In the genomic region with DNA sequence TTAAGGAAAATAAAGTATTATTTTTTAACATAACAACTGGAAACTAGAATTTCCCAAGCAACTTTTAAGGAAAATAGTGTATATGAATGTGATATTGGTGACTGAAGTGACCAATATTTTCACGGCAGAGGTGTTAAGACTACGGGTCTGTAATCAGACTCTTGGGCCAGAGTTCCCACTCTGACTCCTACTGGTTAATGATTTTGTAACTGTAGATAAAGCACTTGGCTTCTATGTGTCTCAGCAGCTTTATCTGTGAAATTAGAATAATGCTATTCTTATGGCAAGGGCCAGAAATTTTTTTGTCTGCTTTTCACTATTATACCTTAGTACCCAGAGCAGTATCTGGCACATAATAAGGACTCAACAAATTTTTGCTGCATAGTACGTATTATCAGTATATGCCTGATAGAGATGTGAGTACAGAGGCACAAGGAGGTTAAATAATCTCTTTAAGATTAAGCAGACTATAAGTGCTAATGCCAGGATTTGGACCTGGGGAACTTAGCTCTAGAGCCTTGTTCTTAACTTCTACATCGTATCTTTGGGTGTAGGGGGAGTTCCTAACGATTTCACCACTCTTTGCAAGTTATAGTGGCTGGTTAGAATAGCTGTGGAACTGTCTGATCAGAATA, we compare ENCODE assay signal across 20 cellular contexts.
A peak's percentile ranks its signal among the peaks of the same experiment; 100 is the strongest.
DNase-seq lines count a peak whose midpoint lies in the region; ATAC-seq, FAIRE-seq and TF ChIP-seq lines count a peak whose summit lies in the region.
"Had no signal": no experiment of that assay in that cellular context is flagged by ENCODE, and none has a peak within 500 bp of the region (broad histone marks: within the 10 kb centered on the region; RNA-seq: fewer than 3 reads in every experiment).

No MANE protein-coding gene starts in this region.

- POLR2A ChIA-PET in IMR-90 (lab: Charles Lee; ENCODE audit: unreplicated experiment) (no interaction called here), PC-3 (lab: Charles Lee; ENCODE audit: unreplicated experiment) (no interaction called here), endothelial cell of umbilical vein (lab: Charles Lee) (no interaction called here)

- H3K23ac ChIP-seq in IMR-90 (ENCODE audit: low read depth, low read length) = peak overlapping the region; percentile 66; the same call in 1 of the 2 replicates

- peak overlapping the region; percentile 85; the same call in 1 of the 2 replicates for H4K5ac ChIP-seq in IMR-90 (ENCODE audit: low read depth, low read length)

- peak overlapping the region; percentile 57 for H3K14ac ChIP-seq in IMR-90 (replicated peaks; ENCODE audit: low read depth, low read length)

- no peak for FAIRE-seq in endothelial cell of umbilical vein (lab: Jason Lieb, UNC)
- FAIRE-seq: GM12878 had no signal

- H4K91ac ChIP-seq in IMR-90 (ENCODE audit: insufficient read depth, low read depth, low read length) = peak overlapping the region; percentile 40; the same call in 1 of the 2 replicates

- BruUV-seq in IMR-90 (replicated peaks; lab: Mats Ljungman, UMichigan) = no TSS peak
- no TSS peak for BruUV-seq in PC-3 (replicated peaks; lab: Mats Ljungman, UMichigan)
- no TSS peak for BruUV-seq in endothelial cell of umbilical vein (replicated peaks; lab: Mats Ljungman, UMichigan)

- H3F3A ChIP-seq in PC-3 (ENCODE audit: low read length, unreplicated experiment) = no peaks in the 10 kb centered on the region

- no peaks in the 10 kb centered on the region for H4K20me1 ChIP-seq in IMR-90 (ENCODE audit: insufficient read depth, low read length)
- H4K20me1 ChIP-seq in PC-3 (ENCODE audit: low read length) = no peaks in the 10 kb centered on the region
- H4K20me1 ChIP-seq in endothelial cell of umbilical vein (replicated peaks; ENCODE audit: control insufficient read depth, extremely low read depth, insufficient read depth, low read length) = no peaks in the 10 kb centered on the region

- H2AK9ac ChIP-seq in IMR-90 (replicated peaks; ENCODE audit: low read depth, low read length, poor library complexity) = no peak overlapping the region

- intact Hi-C loops in IMR-90 (cut with micrococcal nuclease) (no loop called here), PC-3 (cut with micrococcal nuclease) (loop anchor here (2.0 kb wide), 2 partner anchors 39 to 185 kb away; a partner anchor contains a TSS), endothelial cell of umbilical vein (cut with micrococcal nuclease) (no loop called here)

- dilution Hi-C loops in IMR-90 (cut with HindIII; ENCODE audit: low sequenced_read_pairs, unreplicated experiment) (no loop called here), endothelial cell of umbilical vein (cut with MboI; ENCODE audit: extremely low pct_ligation_motif_present, low sequenced_read_pairs) (no loop called here)

- H3K9ac ChIP-seq in IMR-90 (ENCODE audit: low read depth, low read length) = no peak overlapping the region
- peak overlapping the region; percentile 37; the same call in 1 of the 2 replicates for H3K9ac ChIP-seq in PC-3 (ENCODE audit: low read length)
- H3K9ac ChIP-seq in endothelial cell of umbilical vein (replicated peaks; ENCODE audit: extremely low read depth, insufficient read depth, low read length) = no peak overlapping the region
- H3K9ac ChIP-seq in skeletal muscle satellite cell (ENCODE audit: low read depth, low read length) = peak overlapping the region; percentile 21

- H4K8ac ChIP-seq in IMR-90 (ENCODE audit: low read depth in 2 of 2, low read length in 2 of 2) = peak overlapping the region; percentile 57 to 59; a peak in 3 of 4 replicates

- H3K9me3 ChIP-seq in IMR-90 (ENCODE audit: control insufficient read depth, insufficient read depth, low read length) = no peaks in the 10 kb centered on the region
- H3K9me3 ChIP-seq in PC-3 (ENCODE audit: low read length) = no peaks in the 10 kb centered on the region
- no peaks in the 10 kb centered on the region for H3K9me3 ChIP-seq in endothelial cell of umbilical vein (replicated peaks; ENCODE audit: control insufficient read depth, insufficient read depth, low read length)
- no peaks in the 10 kb centered on the region for H3K9me3 ChIP-seq in skeletal muscle satellite cell (replicated peaks; ENCODE audit: low read length)
- H3K9me3 ChIP-seq: HAP-1, MG63, SJCRH30 had no signal

- TF ChIP-seq POLR2A in IMR-90 (IDR thresholded peaks at IDR 0.05; ENCODE audit: low read depth, low read length) (no peak), endothelial cell of umbilical vein (IDR thresholded peaks at IDR 0.05; ENCODE audit: low read depth, low read length) (no peak)

- no peak for ATAC-seq in IMR-90 (ENCODE audit: low read depth)
- no peak for ATAC-seq in PC-3
- ATAC-seq in GM21723 (IDR thresholded peaks at IDR 0.05; ENCODE audit: unreplicated experiment) = no peak
- no peak for ATAC-seq in GM18502 (IDR thresholded peaks at IDR 0.05; ENCODE audit: poor library complexity, unreplicated experiment)
- ATAC-seq: GM12878 had no signal

- CTCF ChIA-PET in IMR-90 (lab: Yijun Ruan, JAX) = interaction anchor here (0.5 kb wide), 1 partner anchor 16 kb away, joined by 4 read pairs; no protein-coding TSS in a partner anchor
- CTCF ChIA-PET in PC-3 (lab: Charles Lee) = no interaction called here
- CTCF ChIA-PET in endothelial cell of umbilical vein (lab: Charles Lee) = interaction anchor here (0.8 to 2.2 kb wide), 2 partner anchors 9 to 29 kb away, joined by 3 to 6 read pairs; no protein-coding TSS in a partner anchor

- TF ChIP-seq RAD21 in IMR-90 (IDR thresholded peaks at IDR 0.05; ENCODE audit: low read length) = no peak

- H3K79me1 ChIP-seq in IMR-90 (ENCODE audit: low read depth in 1 of 2, low read length in 2 of 2) = no peaks in the 10 kb centered on the region

- H3K27ac ChIP-seq in IMR-90 (ENCODE audit: insufficient read depth, low read length) = no peak overlapping the region
- H3K27ac ChIP-seq in PC-3 (ENCODE audit: low read length) = peak overlapping the region; percentile 63
- H3K27ac ChIP-seq in endothelial cell of umbilical vein (ENCODE audit: insufficient read depth, low read depth, low read length) = no peak overlapping the region
- H3K27ac ChIP-seq: RWPE1 had no signal

- in situ Hi-C loops in IMR-90 (cut with MboI; ENCODE audit: low sequenced_read_pairs) = no loop called here

- DNase-seq in IMR-90 (no peak), PC-3 (no peak), endothelial cell of umbilical vein (ENCODE audit: low read depth, low spot score) (no peak), SW480 (ENCODE audit: low spot score) (no peak)
- DNase-seq: AML-193; Kasumi-1; MG63; NCI-H1092; NCI-H1436 treated with DMSO at 0.1 percent for 48 hours; NCI-H2029; NCI-H446; NCI-H526 treated with DMSO at 0.1 percent for 48 hours; NK-92 treated with Interleukin-12 subunit alpha and Interleukin-12 subunit beta, amount 100 ng/mL, for 24 hours; SJCRH30 had no signal

- H3K56ac ChIP-seq in IMR-90 (ENCODE audit: extremely low read depth, insufficient read depth, low read length) = no peak overlapping the region

- peaks cover 3% of the 10 kb centered on the region for H3K36me3 ChIP-seq in IMR-90 (ENCODE audit: control insufficient read depth, insufficient read depth, low read length)
- H3K36me3 ChIP-seq in PC-3 (ENCODE audit: low read depth, low read length) = 0 out of 2 replicates have a peak, but pooled peaks cover 3% of the 10 kb centered on the region
- no peaks in the 10 kb centered on the region for H3K36me3 ChIP-seq in endothelial cell of umbilical vein (ENCODE audit: control insufficient read depth in 2 of 2, extremely low read depth in 1 of 2, insufficient read depth in 2 of 2, low read length in 2 of 2)
- no peaks in the 10 kb centered on the region for H3K36me3 ChIP-seq in skeletal muscle satellite cell (ENCODE audit: insufficient read depth, low read length)
- H3K36me3 ChIP-seq: HAP-1, MG63 had no signal

- H3K9me2 ChIP-seq in PC-3 (replicated peaks; ENCODE audit: low read length) = no peaks in the 10 kb centered on the region

- H3K79me2 ChIP-seq in PC-3 (ENCODE audit: low read length) = no peaks in the 10 kb centered on the region
- H3K79me2 ChIP-seq in endothelial cell of umbilical vein (ENCODE audit: control insufficient read depth, insufficient read depth, low read length) = no peaks in the 10 kb centered on the region

- H3K9me1 ChIP-seq in IMR-90 (ENCODE audit: insufficient read depth, low read length) (peaks cover 4% of the 10 kb centered on the region; the same call in 1 of the 2 replicates), endothelial cell of umbilical vein (replicated peaks; ENCODE audit: control insufficient read depth, extremely low read depth, insufficient read depth, low read length) (no peaks in the 10 kb centered on the region)

- H3K4me3 ChIP-seq in IMR-90 (ENCODE audit: insufficient read depth, low read depth, low read length) = no peak overlapping the region
- no peak overlapping the region for H3K4me3 ChIP-seq in PC-3 (ENCODE audit: low read length)
- H3K4me3 ChIP-seq in endothelial cell of umbilical vein (replicated peaks in 1 of 3; ENCODE audit: insufficient read depth in 1 of 3, low read depth in 1 of 3, low read length in 3 of 3) = no peak overlapping the region
- no peak overlapping the region for H3K4me3 ChIP-seq in skeletal muscle satellite cell (ENCODE audit: low read length)
- H3K4me3 ChIP-seq: GM12878, HAP-1, MG63, SJCRH30 had no signal

- peak overlapping the region; percentile 38; the same call in 1 of the 3 replicates for H2BK15ac ChIP-seq in IMR-90 (ENCODE audit: low read depth, low read length)

- TF ChIP-seq CTCF in IMR-90 (conservative IDR thresholded peaks at IDR 0.05; ENCODE audit: low read depth, low read length) (no peak), PC-3 (conservative IDR thresholded peaks at IDR 0.05; ENCODE audit: low read depth, low read length) (no peak), endothelial cell of umbilical vein (IDR thresholded peaks at IDR 0.05; ENCODE audit: extremely low read depth in 1 of 2, insufficient read depth in 1 of 2, low read depth in 1 of 2, low read length in 2 of 2) (no peak)

- H2BK20ac ChIP-seq in IMR-90 (ENCODE audit: low read depth, low read length) = peak overlapping the region; percentile 92

- peak overlapping the region; percentile 45; the same call in 1 of the 2 replicates for H2AK5ac ChIP-seq in IMR-90 (ENCODE audit: low read depth, low read length)

- H3K27me3 ChIP-seq in IMR-90 (ENCODE audit: control insufficient read depth, insufficient read depth, low read length) (no peaks in the 10 kb centered on the region), PC-3 (ENCODE audit: low read length) (no peaks in the 10 kb centered on the region), endothelial cell of umbilical vein (ENCODE audit: control insufficient read depth in 2 of 2, insufficient read depth in 2 of 2, low read length in 2 of 2) (no peaks in the 10 kb centered on the region), skeletal muscle satellite cell (ENCODE audit: control insufficient read depth, insufficient read depth, low read length) (no peaks in the 10 kb centered on the region)
- H3K27me3 ChIP-seq: MG63, SJCRH30 had no signal

- H3K4me2 ChIP-seq in IMR-90 (ENCODE audit: low read depth, low read length) (no peak overlapping the region), PC-3 (ENCODE audit: low read length) (peak overlapping the region; percentile 50), endothelial cell of umbilical vein (ENCODE audit: insufficient read depth, low read length) (no peak overlapping the region), skeletal muscle satellite cell (ENCODE audit: low read length) (no peak overlapping the region)

- peak overlapping the region; percentile 90; the same call in 1 of the 2 replicates for H3K18ac ChIP-seq in IMR-90 (ENCODE audit: low read depth, low read length)

- H2AFZ ChIP-seq in IMR-90 (replicated peaks; ENCODE audit: low read length, poor library complexity) (no peak overlapping the region), PC-3 (ENCODE audit: low read length) (no peak overlapping the region), endothelial cell of umbilical vein (ENCODE audit: low read depth, low read length) (peak overlapping the region; percentile 8)

- H2BK120ac ChIP-seq in IMR-90 (ENCODE audit: low read depth, low read length) = peak overlapping the region; percentile 78

- H3K4me1 ChIP-seq in IMR-90 (ENCODE audit: control insufficient read depth, insufficient read depth, low read length) = peaks cover 4% of the 10 kb centered on the region; the same call in 1 of the 2 replicates
- H3K4me1 ChIP-seq in PC-3 (ENCODE audit: insufficient read depth, low read length) = peaks cover 43% of the 10 kb centered on the region
- peaks cover 12% of the 10 kb centered on the region for H3K4me1 ChIP-seq in endothelial cell of umbilical vein (ENCODE audit: control insufficient read depth, extremely low read depth, insufficient read depth, low read length)
- peaks cover 43% of the 10 kb centered on the region for H3K4me1 ChIP-seq in skeletal muscle satellite cell (ENCODE audit: control insufficient read depth, insufficient read depth, low read length)
- H3K4me1 ChIP-seq: HAP-1 had no signal

- WGBS in IMR-90 (ENCODE audit: extremely low coverage in 2 of 2, insufficient read length in 1 of 2), 2 experiments = no CpG with 5 or more reads among the region's 5 CpGs

- peak overlapping the region; percentile 68 for H2BK5ac ChIP-seq in IMR-90 (ENCODE audit: low read depth, low read length, poor library complexity, severe bottlenecking)

- H3K4ac ChIP-seq in IMR-90 (ENCODE audit: low read depth, low read length) = peak overlapping the region; percentile 51; the same call in 1 of the 2 replicates

Comparison
In these comparisons a context has a peak if more than half of its experiments do, and no peak if none do; other contexts are left out.
1. H3K9ac ChIP-seq: peak in PC-3 (single experiment) and skeletal muscle satellite cell (single experiment); none in IMR-90 (single experiment) and endothelial cell of umbilical vein (single experiment).